In the genomic region with DNA sequence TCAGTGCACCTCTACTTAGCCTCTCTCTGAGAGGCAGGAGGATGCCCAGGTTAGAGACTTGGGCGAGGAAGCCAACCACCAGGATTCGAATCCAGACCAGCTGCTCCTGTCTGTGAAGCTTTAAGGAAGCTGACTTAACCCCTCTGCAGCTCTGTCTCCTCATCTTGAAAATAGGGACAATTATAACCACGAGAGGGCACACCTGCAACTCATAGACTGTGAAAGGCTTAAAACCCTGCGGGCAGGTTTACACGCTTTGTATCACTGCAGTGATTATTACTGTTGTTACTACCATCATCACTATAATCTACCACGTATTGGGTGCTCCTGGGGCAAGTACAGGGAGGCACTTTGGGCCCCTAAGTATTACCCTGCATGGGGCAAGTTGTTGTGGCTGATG, we compare ENCODE assay signal across 8 cellular contexts.
DNase-seq lines count a peak whose midpoint lies in the region; ATAC-seq lines count a peak whose summit lies in the region.

No MANE protein-coding gene starts in this region.

- peak; percentile 21 for DNase-seq in stimulated activated CD4-positive, alpha-beta T cell treated with anti-CD3 and anti-CD28 coated beads, Interleukin-15, amount 100 ng/mL, for 24 hours
- DNase-seq in stimulated activated CD4-positive, alpha-beta T cell treated with anti-CD3 and anti-CD28 coated beads, Interleukin-4, amount 100 ng/mL, for 1 hour = no peak
- DNase-seq in NCI-H2107 treated with DMSO at 0.1 percent for 48 hours (lab: John Stamatoyannopoulos, UW; ENCODE audit: unreplicated experiment) (peak; percentile 68), NCI-H187 treated with DMSO at 0.1 percent for 48 hours (lab: John Stamatoyannopoulos, UW) (no peak), COLO668 (lab: John Stamatoyannopoulos, UW; ENCODE audit: unreplicated experiment) (no peak)
- DNase-seq in activated T-helper 2 cell treated with anti-CD3 and anti-CD28 coated beads, Interferon-gamma antibody, Interleukin-2, Interleukin-4, amounts not matched to agents 10 μg/mL and 5 μg/mL and 100 μg/mL, durations not matched to agents 14 hours and 24 hours and 36 hours (ENCODE audit: low spot score) = peak; percentile 19

- peaks cover 11% of the 10 kb centered on the region for H3K36me3 Mint-ChIP-seq in activated T-helper 2 cell treated with anti-CD3 and anti-CD28 coated beads, Interferon-gamma antibody, Interleukin-2, Interleukin-4, amounts not matched to agents 10 μg/mL and 5 μg/mL and 100 μg/mL, durations not matched to agents 14 hours and 24 hours and 36 hours (ENCODE audit: low read depth)
- H3K36me3 Mint-ChIP-seq in stimulated activated memory B cell treated with anti-CD40 and anti-IgM and Interleukin-4, amounts not matched to agents 10 μg/mL and 1 μg/mL and 100 μg/mL, for 72 hours = no peaks in the 10 kb centered on the region

- peaks cover 16% of the 10 kb centered on the region for H3K9me3 Mint-ChIP-seq in activated T-helper 2 cell treated with anti-CD3 and anti-CD28 coated beads, Interferon-gamma antibody, Interleukin-2, Interleukin-4, amounts not matched to agents 10 μg/mL and 5 μg/mL and 100 μg/mL, durations not matched to agents 14 hours and 24 hours and 36 hours
- H3K9me3 Mint-ChIP-seq in stimulated activated memory B cell treated with anti-CD40 and anti-IgM and Interleukin-4, amounts not matched to agents 10 μg/mL and 1 μg/mL and 100 μg/mL, for 72 hours = peaks cover 14% of the 10 kb centered on the region

- ATAC-seq in stimulated activated memory B cell treated with anti-CD40 and anti-IgM and Interleukin-4, amounts not matched to agents 10 μg/mL and 1 μg/mL and 100 μg/mL, for 72 hours = no peak
- no peak for ATAC-seq in HG02938 (IDR thresholded peaks at IDR 0.05; ENCODE audit: unreplicated experiment)

- H3K27ac Mint-ChIP-seq in activated T-helper 2 cell treated with anti-CD3 and anti-CD28 coated beads, Interferon-gamma antibody, Interleukin-2, Interleukin-4, amounts not matched to agents 10 μg/mL and 5 μg/mL and 100 μg/mL, durations not matched to agents 14 hours and 24 hours and 36 hours = no peak overlapping the region
- peak overlapping the region; percentile 20 for H3K27ac Mint-ChIP-seq in stimulated activated memory B cell treated with anti-CD40 and anti-IgM and Interleukin-4, amounts not matched to agents 10 μg/mL and 1 μg/mL and 100 μg/mL, for 72 hours

- H3K4me3 Mint-ChIP-seq in activated T-helper 2 cell treated with anti-CD3 and anti-CD28 coated beads, Interferon-gamma antibody, Interleukin-2, Interleukin-4, amounts not matched to agents 10 μg/mL and 5 μg/mL and 100 μg/mL, durations not matched to agents 14 hours and 24 hours and 36 hours (ENCODE audit: low read depth) = no peak overlapping the region
- H3K4me3 Mint-ChIP-seq in stimulated activated memory B cell treated with anti-CD40 and anti-IgM and Interleukin-4, amounts not matched to agents 10 μg/mL and 1 μg/mL and 100 μg/mL, for 72 hours = no peak overlapping the region

- H3K4me1 Mint-ChIP-seq in activated T-helper 2 cell treated with anti-CD3 and anti-CD28 coated beads, Interferon-gamma antibody, Interleukin-2, Interleukin-4, amounts not matched to agents 10 μg/mL and 5 μg/mL and 100 μg/mL, durations not matched to agents 14 hours and 24 hours and 36 hours (ENCODE audit: low read depth) = peaks cover 35% of the 10 kb centered on the region
- H3K4me1 Mint-ChIP-seq in stimulated activated memory B cell treated with anti-CD40 and anti-IgM and Interleukin-4, amounts not matched to agents 10 μg/mL and 1 μg/mL and 100 μg/mL, for 72 hours = peaks cover 23% of the 10 kb centered on the region

- no peaks in the 10 kb centered on the region for H3K27me3 Mint-ChIP-seq in activated T-helper 2 cell treated with anti-CD3 and anti-CD28 coated beads, Interferon-gamma antibody, Interleukin-2, Interleukin-4, amounts not matched to agents 10 μg/mL and 5 μg/mL and 100 μg/mL, durations not matched to agents 14 hours and 24 hours and 36 hours (ENCODE audit: low read depth)
- H3K27me3 Mint-ChIP-seq in stimulated activated memory B cell treated with anti-CD40 and anti-IgM and Interleukin-4, amounts not matched to agents 10 μg/mL and 1 μg/mL and 100 μg/mL, for 72 hours = no peaks in the 10 kb centered on the region

- intact Hi-C loops in activated T-helper 2 cell treated with anti-CD3 and anti-CD28 coated beads, Interferon-gamma antibody, Interleukin-2, Interleukin-4, amounts not matched to agents 10 μg/mL and 5 μg/mL and 100 μg/mL, durations not matched to agents 14 hours and 24 hours and 36 hours (cut with micrococcal nuclease) = loop anchor here (10.0 kb wide), 1 partner anchor 228 kb away; no protein-coding TSS in a partner anchor

Comparison
In these comparisons a context has a peak if more than half of its experiments do, and no peak if none do; other contexts are left out.
1. DNase-seq: peak in stimulated activated CD4-positive, alpha-beta T cell treated with anti-CD3 and anti-CD28 coated beads, Interleukin-15, amount 100 ng/mL, for 24 hours (single experiment), NCI-H2107 treated with DMSO at 0.1 percent for 48 hours (single experiment) and activated T-helper 2 cell treated with anti-CD3 and anti-CD28 coated beads, Interferon-gamma antibody, Interleukin-2, Interleukin-4, amounts not matched to agents 10 μg/mL and 5 μg/mL and 100 μg/mL, durations not matched to agents 14 hours and 24 hours and 36 hours (single experiment); none in stimulated activated CD4-positive, alpha-beta T cell treated with anti-CD3 and anti-CD28 coated beads, Interleukin-4, amount 100 ng/mL, for 1 hour (single experiment), NCI-H187 treated with DMSO at 0.1 percent for 48 hours (single experiment) and COLO668 (single experiment).